ENCODE assay signal across 8 cellular contexts in the genomic region with DNA sequence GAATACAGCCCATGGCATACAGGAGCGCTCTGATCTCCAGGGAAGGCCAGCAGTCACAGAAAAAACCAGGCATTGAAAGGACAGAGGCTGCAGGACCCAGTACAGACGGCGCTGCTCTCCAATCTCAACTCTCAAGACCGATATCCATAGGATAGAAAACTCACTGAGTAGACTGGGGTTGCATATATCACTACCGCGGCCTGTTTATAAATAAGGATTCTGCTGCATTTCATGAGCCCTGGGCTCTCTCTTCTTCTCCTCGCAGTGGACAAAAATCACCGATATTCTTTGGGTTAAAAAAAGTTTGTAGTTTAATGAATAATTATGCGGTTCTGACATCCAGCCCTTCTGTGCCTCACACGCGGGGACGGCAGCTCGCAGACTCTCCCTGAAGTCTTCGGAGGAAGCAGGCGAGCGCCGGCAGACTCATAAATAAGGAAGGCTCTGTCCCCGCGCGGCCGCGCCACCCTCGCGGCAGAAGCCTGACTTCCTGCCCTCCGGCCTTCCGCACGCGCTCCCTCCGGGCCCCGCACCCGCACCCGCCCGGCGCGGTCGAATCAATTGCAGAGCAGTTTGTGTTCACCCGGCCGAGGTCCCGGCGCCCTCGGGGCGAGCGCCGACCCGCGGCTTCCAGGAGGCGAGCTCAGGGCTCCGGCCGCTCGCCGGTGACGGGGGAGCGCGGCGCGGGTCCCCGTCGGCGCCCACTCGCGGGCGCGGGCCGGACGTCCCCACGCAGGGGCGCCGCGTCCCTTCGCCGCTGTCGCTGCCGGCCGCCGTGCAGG. TPM values are rescaled to one million over a fixed set of nuclear protein-coding genes. Genes with fewer than 3 reads are reported as not detected.
A peak's percentile ranks its signal among the peaks of the same experiment; 100 is the strongest.
DNase-seq lines count a peak whose midpoint lies in the region; ATAC-seq, FAIRE-seq and TF ChIP-seq lines count a peak whose summit lies in the region.

A gene with protein sequence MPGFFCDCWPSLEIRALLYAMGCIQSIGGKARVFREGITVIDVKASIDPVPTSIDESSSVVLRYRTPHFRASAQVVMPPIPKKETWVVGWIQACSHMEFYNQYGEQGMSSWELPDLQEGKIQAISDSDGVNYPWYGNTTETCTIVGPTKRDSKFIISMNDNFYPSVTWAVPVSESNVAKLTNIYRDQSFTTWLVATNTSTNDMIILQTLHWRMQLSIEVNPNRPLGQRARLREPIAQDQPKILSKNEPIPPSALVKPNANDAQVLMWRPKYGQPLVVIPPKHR (minus strand): TSS at position 404 of the 782 bp plus-strand sequence. CDS start 331 bp downstream, at position 73.

- in situ Hi-C loops in KBM-7 (cut with MboI; ENCODE audit: low pct_unique_long_range_greater_than_20kb, low sequenced_read_pairs): loop anchor here (25.0 kb wide), 1 partner anchor 111 kb away; the partner anchor contains the start of gene PRRC2B

- H3K9me3 ChIP-seq in CD4-positive, alpha-beta T cell (ENCODE audit: control insufficient read depth, low read length): no peaks in the 10 kb centered on the region
- no peaks in the 10 kb centered on the region for H3K9me3 ChIP-seq in pancreas

- FAIRE-seq in pancreas (lab: Jason Lieb, UNC): no peak

- intact Hi-C loops in CD4-positive, alpha-beta T cell (cut with DNase I, micrococcal nuclease): loop anchor here (2.0 to 10.0 kb wide), 6 partner anchors 23 to 149 kb away; partner anchors contain the start of gene NUP214 (in 1 of the 2)
- intact Hi-C loops in pancreas (cut with DNase I): no loop called here

- H3K4me3 Mint-ChIP-seq in CD4-positive, alpha-beta T cell: peak within 1 kb of the TSS; percentile 97
- peak within 1 kb of the TSS; percentile 99 for H3K4me3 Mint-ChIP-seq in activated CD8-positive, alpha-beta memory T cell treated with anti-CD3 and anti-CD28 coated beads, Interleukin-2, amount 10 ng/mL, durations not matched to agents 7 days and 5 days
- peak within 1 kb of the TSS; percentile 92 for H3K4me3 Mint-ChIP-seq in glutamatergic neuron (ENCODE audit: unreplicated experiment)

- no peaks in the 10 kb centered on the region for H3K4me1 ChIP-seq in pancreas

- peaks cover 54% of the 10 kb centered on the region for H3K36me3 Mint-ChIP-seq in CD4-positive, alpha-beta T cell (ENCODE audit: low read depth)
- H3K36me3 Mint-ChIP-seq in activated CD8-positive, alpha-beta memory T cell treated with anti-CD3 and anti-CD28 coated beads, Interleukin-2, amount 10 ng/mL, durations not matched to agents 7 days and 5 days: peaks cover 45% of the 10 kb centered on the region
- no peaks in the 10 kb centered on the region for H3K36me3 Mint-ChIP-seq in glutamatergic neuron (ENCODE audit: unreplicated experiment)

- 20 to 22% methylated on average over 70 to 75 of the region's 75 CpGs for WGBS in pancreas, 2 donors

- no peaks in the 10 kb centered on the region for H3K27me3 Mint-ChIP-seq in CD4-positive, alpha-beta T cell
- peaks cover 5% of the 10 kb centered on the region for H3K27me3 Mint-ChIP-seq in activated CD8-positive, alpha-beta memory T cell treated with anti-CD3 and anti-CD28 coated beads, Interleukin-2, amount 10 ng/mL, durations not matched to agents 7 days and 5 days
- peaks cover 7% of the 10 kb centered on the region for H3K27me3 Mint-ChIP-seq in glutamatergic neuron (ENCODE audit: unreplicated experiment)

- no peaks in the 10 kb centered on the region for H3K9me3 Mint-ChIP-seq in CD4-positive, alpha-beta T cell
- no peaks in the 10 kb centered on the region for H3K9me3 Mint-ChIP-seq in activated CD8-positive, alpha-beta memory T cell treated with anti-CD3 and anti-CD28 coated beads, Interleukin-2, amount 10 ng/mL, durations not matched to agents 7 days and 5 days (ENCODE audit: low read depth)
- H3K9me3 Mint-ChIP-seq in glutamatergic neuron (ENCODE audit: unreplicated experiment): peaks cover 6% of the 10 kb centered on the region

- TF ChIP-seq CTCF in CD4-positive, alpha-beta T cell (IDR thresholded peaks at IDR 0.05): no peak
- TF ChIP-seq CTCF in glutamatergic neuron (IDR thresholded peaks at IDR 0.05; ENCODE audit: partially characterized antibody, unreplicated experiment) (no peak), pancreas (IDR thresholded peaks at IDR 0.05) (no peak)

- H3K4me3 ChIP-seq in pancreas: peak within 1 kb of the TSS; percentile 61 to 80 (median 63)

- no peaks in the 10 kb centered on the region for H3K36me3 ChIP-seq in pancreas

- no peaks in the 10 kb centered on the region for H3K27me3 ChIP-seq in CD4-positive, alpha-beta T cell (ENCODE audit: control insufficient read depth, insufficient read depth, low read length)
- H3K27me3 ChIP-seq in pancreas: no peaks in the 10 kb centered on the region

- peak within 1 kb of the TSS; percentile 100 for H3K27ac Mint-ChIP-seq in CD4-positive, alpha-beta T cell
- H3K27ac Mint-ChIP-seq in activated CD8-positive, alpha-beta memory T cell treated with anti-CD3 and anti-CD28 coated beads, Interleukin-2, amount 10 ng/mL, durations not matched to agents 7 days and 5 days: peak within 1 kb of the TSS; percentile 99
- no peak within 1 kb of the TSS for H3K27ac Mint-ChIP-seq in glutamatergic neuron (ENCODE audit: unreplicated experiment)

- DNase-seq in CD4-positive, alpha-beta T cell: peak in 4 of 10 experiments; percentile 46 to 66 (median 49)
- DNase-seq in KBM-7 (peak; percentile 58), glutamatergic neuron (peak; percentile 63), pancreas (no peak), NCI-H1105 (lab: John Stamatoyannopoulos, UW) (no peak), pons (ENCODE audit: low spot score) (no peak)
- DNase-seq in activated CD8-positive, alpha-beta memory T cell treated with anti-CD3 and anti-CD28 coated beads, Interleukin-2, amount 10 ng/mL, durations not matched to agents 7 days and 5 days: peak; percentile 75

- peak; percentile 5 for ATAC-seq in CD4-positive, alpha-beta T cell (ENCODE audit: poor library complexity)
- ATAC-seq in activated CD8-positive, alpha-beta memory T cell treated with anti-CD3 and anti-CD28 coated beads, Interleukin-2, amount 10 ng/mL, durations not matched to agents 7 days and 5 days: peak; percentile 7
- no peak for ATAC-seq in pancreas
- ATAC-seq in esophagus mucosa: no peak

- H3K4me1 Mint-ChIP-seq in CD4-positive, alpha-beta T cell (ENCODE audit: low read depth): peaks cover 34% of the 10 kb centered on the region
- H3K4me1 Mint-ChIP-seq in activated CD8-positive, alpha-beta memory T cell treated with anti-CD3 and anti-CD28 coated beads, Interleukin-2, amount 10 ng/mL, durations not matched to agents 7 days and 5 days: peaks cover 30% of the 10 kb centered on the region
- peaks cover 26% of the 10 kb centered on the region for H3K4me1 Mint-ChIP-seq in glutamatergic neuron (ENCODE audit: low read depth, unreplicated experiment)

- CTCF ChIA-PET in CD4-positive, alpha-beta T cell (lab: Charles Lee): interaction anchor here (0.5 to 2.4 kb wide), 4 partner anchors 20 to 827 kb away, joined by 3 to 6 read pairs (median 3); no protein-coding TSS in a partner anchor
- CTCF ChIA-PET in activated CD8-positive, alpha-beta memory T cell treated with anti-CD3 and anti-CD28 coated beads, Interleukin-2, amount 10 ng/mL, durations not matched to agents 7 days and 5 days (lab: Charles Lee): interaction anchor here (1.0 to 11.9 kb wide), 6 partner anchors 10 to 97 kb away, joined by 3 to 177 read pairs (median 4); no protein-coding TSS in a partner anchor

- POLR2A ChIA-PET in CD4-positive, alpha-beta T cell (lab: Charles Lee): interaction anchor here (1.0 to 14.3 kb wide), 5 partner anchors 9 to 225 kb away, joined by 3 to 738 read pairs (median 23); partner anchors contain the start of gene NUP214

- peak within 1 kb of the TSS; percentile 94 for H3K27ac ChIP-seq in CD4-positive, alpha-beta T cell (ENCODE audit: low read depth, low read length)
- peak within 1 kb of the TSS in 2 of 4 donors; percentile 50 to 67 for H3K27ac ChIP-seq in pancreas

RNA-seq across cellular contexts. Expression of the gene that starts here (rescaled TPM):
- 10 to 100 TPM; 62.4 to 62.7 TPM for total RNA-seq in CD4-positive, alpha-beta T cell
- total RNA-seq in activated CD8-positive, alpha-beta memory T cell treated with anti-CD3 and anti-CD28 coated beads, Interleukin-2, amount 10 ng/mL, durations not matched to agents 7 days and 5 days: 10 to 100 TPM; 76.8 to 80.0 TPM
- total RNA-seq in glutamatergic neuron (ENCODE audit: unreplicated experiment) (14.9 TPM), pancreas (1 to 10 TPM in 3 of 6 donors, under 1 TPM in 3; 0.37 to 3.9 (median 0.93) TPM), esophagus mucosa (0.72 TPM)
- polyA plus RNA-seq in pancreas: under 1 TPM; 0.45 to 0.76 TPM

Comparison
In these comparisons a context has a peak if more than half of its experiments do, and no peak if none do; other contexts are left out.
1. ATAC-seq: peak in CD4-positive, alpha-beta T cell (single experiment) and activated CD8-positive, alpha-beta memory T cell treated with anti-CD3 and anti-CD28 coated beads, Interleukin-2, amount 10 ng/mL, durations not matched to agents 7 days and 5 days (single experiment); none in pancreas (0 of 4) and esophagus mucosa (single experiment).
2. DNase-seq: peak in KBM-7 (single experiment), activated CD8-positive, alpha-beta memory T cell treated with anti-CD3 and anti-CD28 coated beads, Interleukin-2, amount 10 ng/mL, durations not matched to agents 7 days and 5 days (single experiment) and glutamatergic neuron (single experiment); none in pancreas (0 of 6), NCI-H1105 (single experiment) and pons (single experiment).
3. intact Hi-C loops: an anchor here in CD4-positive, alpha-beta T cell (2.0 to 10.0 kb wide); none called in pancreas.
4. Peak in every context shown above with its lines, with median percentiles within 50 percentile points of each other: H3K4me3 Mint-ChIP-seq.